8 cellular contexts compared by ENCODE assay signal in the genomic region with DNA sequence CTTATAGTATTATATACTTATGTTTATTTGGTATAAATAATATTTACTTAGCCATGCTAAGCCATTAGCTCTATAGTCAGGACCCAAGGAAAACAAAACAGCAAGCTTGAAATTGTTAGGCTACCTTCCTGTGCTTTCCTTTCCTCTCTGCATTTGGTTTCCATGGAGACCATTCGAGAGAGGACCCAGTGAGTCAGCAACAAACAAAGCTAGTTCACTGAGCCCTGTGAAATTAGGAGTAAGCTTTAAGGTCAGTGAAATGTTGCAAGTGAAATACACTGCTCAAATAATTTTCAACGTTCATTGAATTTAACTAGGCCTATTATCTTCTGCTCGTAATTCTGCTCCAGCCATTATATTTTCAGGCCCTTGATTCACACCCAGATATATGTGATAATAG. TPM values are rescaled to one million over a fixed set of nuclear protein-coding genes. Genes with fewer than 3 reads are reported as not detected.
DNase-seq lines count a peak whose midpoint lies in the region; ATAC-seq and TF ChIP-seq lines count a peak whose summit lies in the region.

No MANE protein-coding gene starts in this region.

- H3K4me1 ChIP-seq in HCT116 (ENCODE audit: control insufficient read depth in 1 of 2, insufficient read depth in 2 of 2, low read length in 2 of 2): no peaks in the 10 kb centered on the region
- no peaks in the 10 kb centered on the region for H3K4me1 ChIP-seq in fibroblast of lung (ENCODE audit: control insufficient read depth, extremely low read depth, insufficient read depth, low read length)
- H3K4me1 ChIP-seq in gastrocnemius medialis: no peaks in the 10 kb centered on the region
- H3K4me1 ChIP-seq in gastroesophageal sphincter: no peaks in the 10 kb centered on the region

- RAD21 ChIA-PET in HCT116 (lab: Charles Lee; ENCODE audit: low non-redundant PET in 1 of 2, low total read pairs in 2 of 2, uncharacterized antibody in 2 of 2, unreplicated experiment in 2 of 2): no interaction called here

- no peaks in the 10 kb centered on the region for H3K9me2 ChIP-seq in HCT116 (ENCODE audit: insufficient read depth)

- no peak for TF ChIP-seq EP300 in gastroesophageal sphincter (IDR thresholded peaks at IDR 0.05)

- H4K20me1 ChIP-seq in HCT116 (ENCODE audit: insufficient read depth): no peaks in the 10 kb centered on the region
- no peaks in the 10 kb centered on the region for H4K20me1 ChIP-seq in fibroblast of lung (ENCODE audit: control insufficient read depth, extremely low read depth, insufficient read depth, low read length)

- 7 to 22% methylated on average over 3 of the region's 3 CpGs for WGBS in gastroesophageal sphincter (ENCODE audit: low coverage in 1 of 2), 2 donors

- TF ChIP-seq CTCF in HCT116 (IDR thresholded peaks at IDR 0.05 in 2 of 3, conservative IDR thresholded peaks at IDR 0.05 in 1 of 3; ENCODE audit: borderline replicate concordance in 1 of 3, insufficient read depth in 1 of 3, low read depth in 2 of 3, low read length in 2 of 3): no peak
- TF ChIP-seq CTCF in fibroblast of lung (conservative IDR thresholded peaks at IDR 0.05 in 1 of 2, IDR thresholded peaks at IDR 0.05 in 1 of 2; ENCODE audit: low read depth in 1 of 2, low read length in 2 of 2): no peak
- no peak for TF ChIP-seq CTCF in gastrocnemius medialis (IDR thresholded peaks at IDR 0.05 in 4 of 5, conservative IDR thresholded peaks at IDR 0.05 in 1 of 5)
- no peak for TF ChIP-seq CTCF in gastroesophageal sphincter (IDR thresholded peaks at IDR 0.05)

- H3K27me3 ChIP-seq in HCT116 (ENCODE audit: insufficient read depth, low read length) (peaks cover 18% of the 10 kb centered on the region; the same call in 1 of the 2 replicates), fibroblast of lung (ENCODE audit: control insufficient read depth, insufficient read depth, low read length) (no peaks in the 10 kb centered on the region), gastrocnemius medialis (no peaks in the 10 kb centered on the region), gastroesophageal sphincter (no peaks in the 10 kb centered on the region)

- POLR2A ChIA-PET in HCT116 (lab: Charles Lee): no interaction called here

- no peak for TF ChIP-seq RAD21 in HCT116 (IDR thresholded peaks at IDR 0.05; ENCODE audit: low read depth)

- H3K36me3 ChIP-seq in HCT116 (ENCODE audit: control insufficient read depth in 1 of 2, insufficient read depth in 2 of 2, low read length in 2 of 2) (no peaks in the 10 kb centered on the region), fibroblast of lung (ENCODE audit: control insufficient read depth, insufficient read depth, low read length) (no peaks in the 10 kb centered on the region), gastrocnemius medialis (no peaks in the 10 kb centered on the region), gastroesophageal sphincter (no peaks in the 10 kb centered on the region)

- H2AFZ ChIP-seq in HCT116 (ENCODE audit: low read depth, low read length, poor library complexity, severe bottlenecking) (no peak overlapping the region), fibroblast of lung (ENCODE audit: low read length) (no peak overlapping the region)

- H3K4me3 ChIP-seq in HCT116 (replicated peaks in 1 of 2; ENCODE audit: low read depth in 1 of 2, low read length in 2 of 2) (no peak overlapping the region), fibroblast of lung (replicated peaks in 1 of 4; ENCODE audit: control extremely low read depth in 1 of 4, insufficient read depth in 1 of 4, low read depth in 3 of 4, low read length in 4 of 4) (no peak overlapping the region), gastrocnemius medialis (no peak overlapping the region), gastroesophageal sphincter (no peak overlapping the region)

- DNase-seq in HCT116 (ENCODE audit: low read depth, low spot score): peak; percentile 2
- peak; percentile 79 for DNase-seq in NCI-H510A treated with DMSO at 0.1 percent for 48 hours (lab: John Stamatoyannopoulos, UW)
- peak; percentile 76 to 82 for DNase-seq in fibroblast of lung (ENCODE audit: low read depth in 2 of 2)
- peak; percentile 55 for DNase-seq in retina
- DNase-seq in CD1c-positive myeloid dendritic cell (ENCODE audit: extremely low spot score): no peak
- DNase-seq in gastrocnemius medialis: no peak

- no peak overlapping the region for H3K4me2 ChIP-seq in HCT116 (ENCODE audit: low read length)
- H3K4me2 ChIP-seq in fibroblast of lung (ENCODE audit: extremely low read depth, insufficient read depth, low read length): no peak overlapping the region

- H3K79me2 ChIP-seq in HCT116 (ENCODE audit: insufficient read depth, low read length): no peaks in the 10 kb centered on the region
- no peaks in the 10 kb centered on the region for H3K79me2 ChIP-seq in fibroblast of lung (ENCODE audit: control insufficient read depth, insufficient read depth, low read length)

- no TSS peak for BruUV-seq in HCT116 (replicated peaks; lab: Mats Ljungman, UMichigan)

- no peak for ATAC-seq in HCT116
- no peak for ATAC-seq in gastrocnemius medialis
- ATAC-seq in gastroesophageal sphincter: no peak
- no peak for ATAC-seq in GM19452 (IDR thresholded peaks at IDR 0.05; ENCODE audit: unreplicated experiment)

- TF ChIP-seq POLR2A in HCT116 (IDR thresholded peaks at IDR 0.05; ENCODE audit: borderline replicate concordance, extremely low read depth, insufficient read depth, insufficient read length) (no peak), gastrocnemius medialis (IDR thresholded peaks at IDR 0.05) (no peak), gastroesophageal sphincter (IDR thresholded peaks at IDR 0.05) (no peak)

- CTCF ChIA-PET in HCT116 (lab: Charles Lee): interaction anchor here (1.0 kb wide), 1 partner anchor 21 kb away, joined by 6 read pairs; no protein-coding TSS in a partner anchor

- H3K9ac ChIP-seq in HCT116 (ENCODE audit: low read length): no peak overlapping the region
- H3K9ac ChIP-seq in fibroblast of lung (ENCODE audit: insufficient read depth, low read length): no peak overlapping the region

- intact Hi-C loops in HCT116 (cut with micrococcal nuclease) (no loop called here), gastrocnemius medialis (cut with DNase I; ENCODE audit: low total_unique reads) (no loop called here)

- H3K9me3 ChIP-seq in HCT116 (ENCODE audit: control insufficient read depth in 1 of 2, insufficient read depth in 1 of 2, low read depth in 1 of 2, low read length in 2 of 2) (no peaks in the 10 kb centered on the region), fibroblast of lung (ENCODE audit: control insufficient read depth, insufficient read depth, low read depth, low read length) (no peaks in the 10 kb centered on the region), gastrocnemius medialis (no peaks in the 10 kb centered on the region), gastroesophageal sphincter (no peaks in the 10 kb centered on the region)

- H3K27ac ChIP-seq in HCT116 (ENCODE audit: low read depth, low read length) (no peak overlapping the region), fibroblast of lung (ENCODE audit: insufficient read depth, low read length) (no peak overlapping the region), gastrocnemius medialis (no peak overlapping the region), gastroesophageal sphincter (no peak overlapping the region)

- in situ Hi-C loops in gastrocnemius medialis (cut with MboI; ENCODE audit: low sequenced_read_pairs in 4 of 4): no loop called here

TF ChIP-seq in HCT116, 20 proteins besides CTCF, POLR2A, EP300 and RAD21 (continues in another document):
- TF ChIP-seq, protein P1, sequence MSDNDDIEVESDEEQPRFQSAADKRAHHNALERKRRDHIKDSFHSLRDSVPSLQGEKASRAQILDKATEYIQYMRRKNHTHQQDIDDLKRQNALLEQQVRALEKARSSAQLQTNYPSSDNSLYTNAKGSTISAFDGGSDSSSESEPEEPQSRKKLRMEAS (IDR thresholded peaks at IDR 0.05): no peak
- TF ChIP-seq ZFX (IDR thresholded peaks at IDR 0.05): no peak
- TF ChIP-seq SIN3A (IDR thresholded peaks at IDR 0.05; ENCODE audit: low read depth): no peak
- no peak for TF ChIP-seq EZH2 (IDR thresholded peaks at IDR 0.05)
- TF ChIP-seq EGR1 (IDR thresholded peaks at IDR 0.05; ENCODE audit: low read depth): no peak
- no peak for TF ChIP-seq JUND (IDR thresholded peaks at IDR 0.05)
- no peak for TF ChIP-seq POLR2AphosphoS5 (IDR thresholded peaks at IDR 0.05; ENCODE audit: low read depth, low read length)
- no peak for TF ChIP-seq ELF1 (IDR thresholded peaks at IDR 0.05; ENCODE audit: borderline replicate concordance, low read depth)
- TF ChIP-seq, protein P2, sequence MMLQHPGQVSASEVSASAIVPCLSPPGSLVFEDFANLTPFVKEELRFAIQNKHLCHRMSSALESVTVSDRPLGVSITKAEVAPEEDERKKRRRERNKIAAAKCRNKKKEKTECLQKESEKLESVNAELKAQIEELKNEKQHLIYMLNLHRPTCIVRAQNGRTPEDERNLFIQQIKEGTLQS (IDR thresholded peaks at IDR 0.05): no peak
- TF ChIP-seq CEBPB (IDR thresholded peaks at IDR 0.05; ENCODE audit: low read depth): no peak
- no peak for TF ChIP-seq EZH2phosphoT487 (IDR thresholded peaks at IDR 0.05; ENCODE audit: borderline replicate concordance)
- no peak for TF ChIP-seq TCF7L2 (IDR thresholded peaks at IDR 0.05; ENCODE audit: borderline replicate concordance, extremely low read depth, insufficient read depth, insufficient read length)
- no peak for TF ChIP-seq FOSL1 (IDR thresholded peaks at IDR 0.05; ENCODE audit: low read depth)

RNA-seq across cellular contexts. Expression of a gene that starts 9.1 kb away (rescaled TPM):
- total RNA-seq in HCT116 (2021; ENCODE audit: unreplicated experiment) (not detected), fibroblast of lung (not detected in 2 replicates), gastrocnemius medialis (not detected), gastroesophageal sphincter (not detected)
- polyA plus RNA-seq in HCT116 (2012): not detected in 2 replicates
- polyA plus RNA-seq in fibroblast of lung: not detected in 2 replicates
- polyA plus RNA-seq in fibroblast of lung (2012): not detected in 2 replicates
- not detected in 2 replicates for polyA minus RNA-seq in fibroblast of lung (ENCODE audit: low replicate concordance)

RNA-seq across cellular contexts. Expression of a gene that starts 58.8 kb away (rescaled TPM):
- 5.0 TPM for total RNA-seq in HCT116 (2021; ENCODE audit: unreplicated experiment)
- polyA plus RNA-seq in HCT116 (2012): 2.7 and 2.9 TPM in 2 replicates
- 18.7 and 22.3 TPM in 2 replicates for total RNA-seq in fibroblast of lung
- polyA plus RNA-seq in fibroblast of lung: 11.9 and 17.0 TPM in 2 replicates
- polyA plus RNA-seq in fibroblast of lung (2012): 7.9 and 10.2 TPM in 2 replicates
- 6.8 and 8.6 TPM in 2 replicates for polyA minus RNA-seq in fibroblast of lung (ENCODE audit: low replicate concordance)
- 1 to 10 TPM; 1.6 to 2.5 (median 2.1) TPM for total RNA-seq in gastrocnemius medialis
- total RNA-seq in gastroesophageal sphincter: 10 to 100 TPM; 13.4 to 23.0 (median 18.6) TPM

Comparison
In these comparisons a context has a peak if more than half of its experiments do, and no peak if none do; other contexts are left out.
1. DNase-seq: peak in HCT116 (single experiment), NCI-H510A treated with DMSO at 0.1 percent for 48 hours (single experiment), fibroblast of lung (2 of 2) and retina (single experiment); none in CD1c-positive myeloid dendritic cell (single experiment) and gastrocnemius medialis (0 of 2).